In genomic region chr13:43546260-43546659, GRCh38 we compare ENCODE assay signal across 13 cellular contexts.
DNase-seq lines count a peak whose midpoint lies in the region; ATAC-seq and TF ChIP-seq lines count a peak whose summit lies in the region.
"Had no signal": no experiment of that assay in that cellular context is flagged by ENCODE, and none has a peak within 500 bp of the region (broad histone marks: within the 10 kb centered on the region; RNA-seq: fewer than 3 reads in every experiment).

No MANE protein-coding gene starts in this region.

- TF ChIP-seq CTCF in cardiac muscle cell (IDR thresholded peaks at IDR 0.05; ENCODE audit: low read depth, low read length) (no peak), smooth muscle cell (IDR thresholded peaks at IDR 0.05; ENCODE audit: borderline replicate concordance, insufficient read depth, poor library complexity, severe bottlenecking) (no peak), left lung (IDR thresholded peaks at IDR 0.05) (no peak), GM10248 (IDR thresholded peaks at IDR 0.05; ENCODE audit: control extremely low read depth, extremely low read depth, low read depth, missing control alignments) (no peak)

- H3F3A ChIP-seq in smooth muscle cell (ENCODE audit: low read depth), result peaks cover 7% of the 10 kb centered on the region

- POLR2A ChIA-PET in GM10248 (lab: Yijun Ruan, JAX), result no interaction called here

- H3K27me3 ChIP-seq in cardiac muscle cell (no peaks in the 10 kb centered on the region), smooth muscle cell (ENCODE audit: low read depth) (no peaks in the 10 kb centered on the region), left lung (no peaks in the 10 kb centered on the region)

- no peaks in the 10 kb centered on the region for H3K79me2 ChIP-seq in smooth muscle cell (ENCODE audit: low read depth)

- WGBS in smooth muscle cell (ENCODE audit: low lambda C conversion rate), result 26% methylated on average over 3 of the region's 3 CpGs

- DNase-seq in NCI-H146 (lab: John Stamatoyannopoulos, UW), result peak; percentile 58
- no peak for DNase-seq in NCI-H146 treated with DMSO at 0.1 percent for 48 hours (lab: John Stamatoyannopoulos, UW; ENCODE audit: unreplicated experiment)
- DNase-seq in RPMI7951 (ENCODE audit: low read depth), result peak; percentile 7
- DNase-seq in cardiac muscle cell (ENCODE audit: low read depth in 1 of 2, low spot score in 1 of 2), result peak; percentile 51 to 59
- DNase-seq in smooth muscle cell (lab: John Stamatoyannopoulos, UW; ENCODE audit: unreplicated experiment), result no peak
- DNase-seq in left lung, result no peak
- no peak for DNase-seq in NK-92 (lab: John Stamatoyannopoulos, UW; ENCODE audit: unreplicated experiment)
- no peak for DNase-seq in GM10248 (ENCODE audit: extremely low spot score)
- DNase-seq: activated CD8-positive, alpha-beta T cell treated with anti-CD3 and anti-CD28 coated beads, Interleukin-2, amount 10 ng/mL, durations not matched to agents 7 days and 5 days; GOT3; NCI-H1930 had no signal

- H3K9ac ChIP-seq in smooth muscle cell (ENCODE audit: low read depth), result no peak overlapping the region

- intact Hi-C loops in left lung (cut with DNase I), result no loop called here

- CTCF ChIA-PET in GM10248 (lab: Yijun Ruan, JAX), result interaction anchor here (0.9 kb wide), 1 partner anchor 11 kb away, joined by 3 read pairs; no protein-coding TSS in a partner anchor

- ATAC-seq in left lung, result no peak
- ATAC-seq: activated CD8-positive, alpha-beta T cell treated with anti-CD3 and anti-CD28 coated beads, Interleukin-2, amount 10 ng/mL, durations not matched to agents 7 days and 5 days; activated T-helper 17 cell treated with anti-CD3 and anti-CD28 coated beads, Interleukin-2, amount 50 U/mL, for 72 hours had no signal

- H3K36me3 ChIP-seq in cardiac muscle cell (no peaks in the 10 kb centered on the region), smooth muscle cell (ENCODE audit: low read depth) (no peaks in the 10 kb centered on the region), left lung (no peaks in the 10 kb centered on the region)

- H3K9me3 ChIP-seq in cardiac muscle cell (ENCODE audit: low read depth) (no peaks in the 10 kb centered on the region), smooth muscle cell (replicated peaks; ENCODE audit: low read depth) (no peaks in the 10 kb centered on the region), left lung (no peaks in the 10 kb centered on the region)

- no peak overlapping the region for H2AFZ ChIP-seq in smooth muscle cell (ENCODE audit: low read depth)

- no peaks in the 10 kb centered on the region for H4K20me1 ChIP-seq in smooth muscle cell (ENCODE audit: low read depth)

- H3K4me3 ChIP-seq in cardiac muscle cell (no peak overlapping the region), smooth muscle cell (no peak overlapping the region), left lung (no peak overlapping the region)
- H3K4me3 ChIP-seq: skin epidermis had no signal

- peaks cover 36% of the 10 kb centered on the region for H3K4me1 ChIP-seq in cardiac muscle cell (ENCODE audit: low read depth)
- H3K4me1 ChIP-seq in smooth muscle cell (ENCODE audit: low read depth), result peaks cover 16% of the 10 kb centered on the region
- H3K4me1 ChIP-seq in left lung, result no peaks in the 10 kb centered on the region

- H3K4me2 ChIP-seq in smooth muscle cell, result peak overlapping the region; percentile 8

- H3K27ac ChIP-seq in cardiac muscle cell (peak overlapping the region; percentile 55), smooth muscle cell (ENCODE audit: low read depth) (no peak overlapping the region), left lung (no peak overlapping the region)
- H3K27ac ChIP-seq: skin epidermis had no signal

Comparison
In these comparisons a context has a peak if more than half of its experiments do, and no peak if none do; other contexts are left out.
1. DNase-seq: peak in NCI-H146 (single experiment), RPMI7951 (single experiment) and cardiac muscle cell (2 of 2); none in NCI-H146 treated with DMSO at 0.1 percent for 48 hours (single experiment), smooth muscle cell (single experiment), left lung (0 of 2), NK-92 (single experiment) and GM10248 (single experiment).